Comparison of ENCODE assay signal across 8 cellular contexts in genomic region chr6:24991748-24992467, GRCh38. TPM values are rescaled to one million over a fixed set of nuclear protein-coding genes. Genes with fewer than 3 reads are reported as not detected.
DNase-seq lines count a peak whose midpoint lies in the region; ATAC-seq and TF ChIP-seq lines count a peak whose summit lies in the region.

No MANE protein-coding gene starts in this region.

- H4K20me1 ChIP-seq in GM23248 (ENCODE audit: insufficient read depth): no peaks in the 10 kb centered on the region

- H3K9me2 ChIP-seq in GM23248 (ENCODE audit: insufficient read depth): no peaks in the 10 kb centered on the region

- peak overlapping the region; percentile 15 for H3K4me3 Mint-ChIP-seq in activated naive CD4-positive, alpha-beta T cell treated with anti-CD3 and anti-CD28 coated beads, Interleukin-2, amount 10 ng/mL, durations not matched to agents 7 days and 5 days

- no peaks in the 10 kb centered on the region for H3K79me2 ChIP-seq in GM23248 (ENCODE audit: insufficient read depth)

- H3K9me3 ChIP-seq in GM23248 (ENCODE audit: low read depth) (no peaks in the 10 kb centered on the region), right atrium auricular region (peaks cover 0 to 5% of the 10 kb centered on the region in 2 donors)

- H3K4me2 ChIP-seq in GM23248 (ENCODE audit: unreplicated experiment): no peak overlapping the region

- ATAC-seq in GM19324 (IDR thresholded peaks at IDR 0.05; ENCODE audit: low FRiP score, unreplicated experiment): no peak

- no peak overlapping the region for H3K27ac ChIP-seq in GM23248
- no peak overlapping the region for H3K27ac ChIP-seq in right atrium auricular region

- peak overlapping the region; percentile 85 for H3K27ac Mint-ChIP-seq in activated naive CD4-positive, alpha-beta T cell treated with anti-CD3 and anti-CD28 coated beads, Interleukin-2, amount 10 ng/mL, durations not matched to agents 7 days and 5 days

- H3K4me1 ChIP-seq in GM23248 (ENCODE audit: insufficient read depth): no peaks in the 10 kb centered on the region
- no peaks in the 10 kb centered on the region for H3K4me1 ChIP-seq in right atrium auricular region

- H3K27me3 ChIP-seq in GM23248 (replicated peaks; ENCODE audit: insufficient read depth) (no peaks in the 10 kb centered on the region), right atrium auricular region (no peaks in the 10 kb centered on the region)

- in situ Hi-C loops in GM23248 (cut with MboI): no loop called here

- peaks cover 65% of the 10 kb centered on the region for H3K4me1 Mint-ChIP-seq in activated naive CD4-positive, alpha-beta T cell treated with anti-CD3 and anti-CD28 coated beads, Interleukin-2, amount 10 ng/mL, durations not matched to agents 7 days and 5 days

- peak; percentile 37 to 72 for TF ChIP-seq CTCF in right atrium auricular region (IDR thresholded peaks at IDR 0.05)

- no peaks in the 10 kb centered on the region for H3F3A ChIP-seq in GM23248 (ENCODE audit: insufficient read depth)

- no peaks in the 10 kb centered on the region for H3K27me3 Mint-ChIP-seq in activated naive CD4-positive, alpha-beta T cell treated with anti-CD3 and anti-CD28 coated beads, Interleukin-2, amount 10 ng/mL, durations not matched to agents 7 days and 5 days

- H3K36me3 ChIP-seq in GM23248 (ENCODE audit: low read depth) (0 out of 2 replicates have a peak, but pooled peaks cover 3% of the 10 kb centered on the region), right atrium auricular region (no peaks in the 10 kb centered on the region)

- H3K9me3 Mint-ChIP-seq in activated naive CD4-positive, alpha-beta T cell treated with anti-CD3 and anti-CD28 coated beads, Interleukin-2, amount 10 ng/mL, durations not matched to agents 7 days and 5 days: peaks cover 27% of the 10 kb centered on the region

- H2AFZ ChIP-seq in GM23248: no peak overlapping the region

- peaks cover 64% of the 10 kb centered on the region for H3K36me3 Mint-ChIP-seq in activated naive CD4-positive, alpha-beta T cell treated with anti-CD3 and anti-CD28 coated beads, Interleukin-2, amount 10 ng/mL, durations not matched to agents 7 days and 5 days

- DNase-seq in GM03348 (ENCODE audit: low spot score) (peak; percentile 60), GM23248 (peak; percentile 71), Kasumi-1 (lab: John Stamatoyannopoulos, UW) (peak; percentile 71 to 81), SK-N-DZ (ENCODE audit: low spot score) (peak; percentile 46), right atrium auricular region (ENCODE audit: low spot score) (no peak)
- DNase-seq in activated naive CD4-positive, alpha-beta T cell treated with anti-CD3 and anti-CD28 coated beads, Interleukin-2, amount 10 ng/mL, durations not matched to agents 7 days and 5 days: peak; percentile 86
- DNase-seq in stimulated activated CD4-positive, alpha-beta T cell treated with anti-CD3 and anti-CD28 coated beads, Interleukin-15, amount 100 ng/mL, for 24 hours: peak; percentile 77

- 75 to 76% methylated on average over 5 of the region's 5 CpGs for WGBS in GM23248 (ENCODE audit: low coverage in 1 of 2, low lambda C conversion rate in 2 of 2, missing lambda C conversion rate in 2 of 2), 2 experiments

- H3K9ac ChIP-seq in GM23248: no peak overlapping the region

- H3K4me3 ChIP-seq in GM23248: no peak overlapping the region
- no peak overlapping the region for H3K4me3 ChIP-seq in right atrium auricular region

- CTCF ChIA-PET in activated naive CD4-positive, alpha-beta T cell treated with anti-CD3 and anti-CD28 coated beads, Interleukin-2, amount 10 ng/mL, durations not matched to agents 7 days and 5 days (lab: Charles Lee): interaction anchor here (0.6 to 4.4 kb wide), 41 partner anchors 8 to 1159 kb away, joined by 3 to 176 read pairs (median 7); partner anchors contain the start of gene RIPOR2

RNA-seq across cellular contexts. Expression of gene RIPOR2, which starts 56.1 kb away (rescaled TPM):
- 2.7 and 3.2 TPM in 2 replicates for total RNA-seq in GM23248 (2014; rRNA removed; shearing (Covaris generic))
- 3.0 and 3.3 TPM in 2 replicates for polyA plus RNA-seq in GM23248 (2016; fragmentation: Nextera tagmentation; extraction: Ambion mirVana)
- polyA plus RNA-seq in SK-N-DZ (2014; cell fraction: cytosol; rRNA removed): not detected in 2 replicates
- polyA plus RNA-seq in SK-N-DZ (2014; cell fraction: nucleus; rRNA removed): not detected in 2 replicates
- 1 to 10 TPM; 2.4 to 7.3 TPM for total RNA-seq in right atrium auricular region
